1 cellular context compared by ENCODE assay signal in genomic region chr18:55582325-55582724, GRCh38.
A peak's percentile ranks its signal among the peaks of the same experiment; 100 is the strongest.
TF ChIP-seq lines count a peak whose summit lies in the region.

No MANE protein-coding gene starts in this region.

TF ChIP-seq in H1, 55 proteins besides CTCF, POLR2A, EP300 and RAD21 (continued from another document):
- TF ChIP-seq CHD7 (IDR thresholded peaks at IDR 0.05; ENCODE audit: insufficient replicate concordance, low read length): peak; percentile 86
- no peak for TF ChIP-seq E2F6 (IDR thresholded peaks at IDR 0.05)
